Comparison of ENCODE assay signal across 8 cellular contexts in genomic region chr12:77847060-77847541, GRCh38. TPM values are rescaled to one million over a fixed set of nuclear protein-coding genes. Genes with fewer than 3 reads are reported as not detected.
A peak's percentile ranks its signal among the peaks of the same experiment; 100 is the strongest.
DNase-seq lines count a peak whose midpoint lies in the region; ATAC-seq lines count a peak whose summit lies in the region.

No MANE protein-coding gene starts in this region.

- no peaks in the 10 kb centered on the region for H3K27me3 ChIP-seq in neuronal stem cell (ENCODE audit: control insufficient read depth in 3 of 3, insufficient read depth in 3 of 3, low read depth in 1 of 3, low read length in 3 of 3)

- no peak overlapping the region for H3K23ac ChIP-seq in neuronal stem cell (ENCODE audit: low read depth, low read length, poor library complexity)

- no peak overlapping the region for H3K9ac ChIP-seq in neuronal stem cell (ENCODE audit: low read depth, low read length, poor library complexity)

- no peak overlapping the region for H2BK120ac ChIP-seq in neuronal stem cell (ENCODE audit: low read depth, low read length)

- no peak overlapping the region for H3K4me2 ChIP-seq in neuronal stem cell (ENCODE audit: insufficient read depth, low read length, poor library complexity, severe bottlenecking)

- H3K4me3 ChIP-seq in neuronal stem cell (ENCODE audit: low read length in 2 of 2): no peak overlapping the region

- H2AFZ ChIP-seq in neuronal stem cell (ENCODE audit: low read length): peak overlapping the region; percentile 21

- no peak overlapping the region for H3K14ac ChIP-seq in neuronal stem cell (ENCODE audit: low read length)

- no peak overlapping the region for H4K8ac ChIP-seq in neuronal stem cell (ENCODE audit: low read depth, low read length)

- H2AK5ac ChIP-seq in neuronal stem cell (ENCODE audit: low read depth, low read length): no peak overlapping the region

- H3K4ac ChIP-seq in neuronal stem cell (ENCODE audit: low read length): no peak overlapping the region

- in situ Hi-C loops in SK-MEL-5 (cut with HindIII; ENCODE audit: low pct_unique_long_range_greater_than_20kb, low sequenced_read_pairs) (no loop called here), ACHN (cut with HindIII; ENCODE audit: low pct_ligation_motif_present, low pct_unique_long_range_greater_than_20kb, low sequenced_read_pairs) (no loop called here)

- H3K27ac ChIP-seq in neuronal stem cell (replicated peaks; ENCODE audit: low read length): no peak overlapping the region

- DNase-seq in SK-MEL-5 (ENCODE audit: low read depth, low spot score): peak; percentile 95
- DNase-seq in neuronal stem cell (ENCODE audit: low spot score): no peak
- DNase-seq in ACHN: no peak
- DNase-seq in kidney glomerular epithelial cell (lab: John Stamatoyannopoulos, UW): no peak
- DNase-seq in NCI-H2227 (lab: John Stamatoyannopoulos, UW; ENCODE audit: unreplicated experiment): no peak
- no peak for DNase-seq in NCI-H2029 treated with DMSO at 0.1 percent for 48 hours (lab: John Stamatoyannopoulos, UW)

- H3K79me1 ChIP-seq in neuronal stem cell (ENCODE audit: low read depth, low read length): no peaks in the 10 kb centered on the region

- ATAC-seq in GM18907 (IDR thresholded peaks at IDR 0.05; ENCODE audit: unreplicated experiment): peak; percentile 99
- peak; percentile 99 for ATAC-seq in HG02943 (IDR thresholded peaks at IDR 0.05; ENCODE audit: low read depth, unreplicated experiment)

- no peak overlapping the region for H2BK5ac ChIP-seq in neuronal stem cell (ENCODE audit: low read length)

- no peak overlapping the region for H4K91ac ChIP-seq in neuronal stem cell (ENCODE audit: low read depth, low read length, poor library complexity)

- H2BK15ac ChIP-seq in neuronal stem cell (ENCODE audit: low read length): no peak overlapping the region

- WGBS in neuronal stem cell (ENCODE audit: extremely low coverage in 2 of 2, insufficient read length in 2 of 2, insufficient replicate concordance in 1 of 2), 2 donors: no CpG with 5 or more reads among the region's 2 CpGs

- no peak overlapping the region for H2BK12ac ChIP-seq in neuronal stem cell (ENCODE audit: low read length)

- no peak overlapping the region for H3K18ac ChIP-seq in neuronal stem cell (ENCODE audit: low read length)

- no peaks in the 10 kb centered on the region for H3K9me3 ChIP-seq in neuronal stem cell (replicated peaks in 1 of 2; ENCODE audit: control insufficient read depth in 2 of 2, insufficient read depth in 1 of 2, low read depth in 1 of 2, low read length in 2 of 2)

- H3K4me1 ChIP-seq in neuronal stem cell (ENCODE audit: control insufficient read depth in 2 of 2, insufficient read depth in 1 of 2, low read depth in 1 of 2, low read length in 2 of 2): peaks cover 4 to 19% of the 10 kb centered on the region in 2 donors

- no peaks in the 10 kb centered on the region for H3K36me3 ChIP-seq in neuronal stem cell (replicated peaks in 1 of 2; ENCODE audit: control insufficient read depth in 2 of 2, insufficient read depth in 2 of 2, low read length in 2 of 2)

RNA-seq across cellular contexts. Expression of gene NAV3, which starts 16.4 kb away (rescaled TPM):
- 41.3 and 56.6 TPM in 2 replicates for total RNA-seq in SK-MEL-5 (2014; rRNA removed; shearing (Covaris generic))
- 14.5 and 24.4 TPM in 2 replicates for polyA plus RNA-seq in SK-MEL-5 (2015; cell fraction: cytosol; rRNA removed)
- polyA plus RNA-seq in SK-MEL-5 (2015; cell fraction: nucleus; rRNA removed): 29.1 and 35.9 TPM in 2 replicates
- 4.2 TPM for polyA plus RNA-seq in neuronal stem cell (2013, experiment 1 of 2)
- polyA plus RNA-seq in neuronal stem cell (2013, experiment 2 of 2): 3.4 TPM
